Comparison of ENCODE assay signal across 8 cellular contexts in genomic region chr6:100665041-100665380, GRCh38.
DNase-seq lines count a peak whose midpoint lies in the region; ATAC-seq and TF ChIP-seq lines count a peak whose summit lies in the region.

No MANE protein-coding gene starts in this region.

- no peak overlapping the region for H3K27ac ChIP-seq in effector memory CD4-positive, alpha-beta T cell (ENCODE audit: insufficient read depth, low read length, poor library complexity, severe bottlenecking)

- no peak overlapping the region for H3K4me3 Mint-ChIP-seq in WTC11

- no peaks in the 10 kb centered on the region for H3K36me3 ChIP-seq in effector memory CD4-positive, alpha-beta T cell (ENCODE audit: control insufficient read depth, insufficient read depth, low read length)

- H3K4me1 Mint-ChIP-seq in WTC11, result peaks cover 26% of the 10 kb centered on the region

- intact Hi-C loops in left cardiac atrium (cut with DNase I), result no loop called here

- peak; percentile 100 for ATAC-seq in GM19395 (IDR thresholded peaks at IDR 0.05; ENCODE audit: unreplicated experiment)
- peak; percentile 100 for ATAC-seq in HG02981 (IDR thresholded peaks at IDR 0.05; ENCODE audit: unreplicated experiment)
- peak; percentile 34; the same call in 1 of the 2 replicates for ATAC-seq in WTC11
- no peak for ATAC-seq in left cardiac atrium

- no peaks in the 10 kb centered on the region for H3K9me3 Mint-ChIP-seq in WTC11

- CTCF ChIA-PET in WTC11 (lab: Charles Lee), result interaction anchor here (0.6 to 1.8 kb wide), 7 partner anchors 9 to 841 kb away, joined by 3 to 16 read pairs (median 4); partner anchors contain the start of gene SIM1

- POLR2A ChIA-PET in WTC11 (lab: Charles Lee), result no interaction called here

- H3K4me1 ChIP-seq in effector memory CD4-positive, alpha-beta T cell (ENCODE audit: control insufficient read depth, insufficient read depth, low read length, poor library complexity, severe bottlenecking), result no peaks in the 10 kb centered on the region

- no peaks in the 10 kb centered on the region for H3K27me3 ChIP-seq in effector memory CD4-positive, alpha-beta T cell (replicated peaks; ENCODE audit: control insufficient read depth, insufficient read depth, low read length, poor library complexity, severe bottlenecking)

- H3K4me3 ChIP-seq in GM12864 (ENCODE audit: low read depth, low read length), result no peak overlapping the region
- H3K4me3 ChIP-seq in effector memory CD4-positive, alpha-beta T cell (ENCODE audit: insufficient read depth, low read depth, low read length, poor library complexity, severe bottlenecking), result no peak overlapping the region

- H3K9me3 ChIP-seq in effector memory CD4-positive, alpha-beta T cell (ENCODE audit: control insufficient read depth, low read length), result no peaks in the 10 kb centered on the region

- peaks cover 4% of the 10 kb centered on the region for H3K36me3 Mint-ChIP-seq in WTC11

- peak overlapping the region; percentile 96 for H3K27ac Mint-ChIP-seq in WTC11

- H3K27me3 Mint-ChIP-seq in WTC11 (ENCODE audit: low read depth), result no peaks in the 10 kb centered on the region

- DNase-seq in GM12864 (ENCODE audit: low read depth) (peak; percentile 55), WTC11 (ENCODE audit: low spot score) (no peak), amniotic stem cell (lab: John Stamatoyannopoulos, UW) (no peak), iPS-NIHi11 (ENCODE audit: low spot score) (no peak), left cardiac atrium (no peak)
- DNase-seq in effector memory CD4-positive, alpha-beta T cell, result no peak

- TF ChIP-seq CTCF in GM12864 (IDR thresholded peaks at IDR 0.05; ENCODE audit: low read depth, low read length, missing control alignments), result no peak
- no peak for TF ChIP-seq CTCF in WTC11 (IDR thresholded peaks at IDR 0.05)

TF ChIP-seq in WTC11, 78 proteins besides CTCF, POLR2A, EP300 and RAD21 (continues in another document):
- no peak for TF ChIP-seq AR (CRISPR knock-in tag; IDR thresholded peaks at IDR 0.05)
- no peak for TF ChIP-seq ZSCAN18 (CRISPR knock-in tag; IDR thresholded peaks at IDR 0.05)
- TF ChIP-seq NR1H2 (CRISPR knock-in tag; IDR thresholded peaks at IDR 0.05), result no peak
- no peak for TF ChIP-seq ESRRA (CRISPR knock-in tag; IDR thresholded peaks at IDR 0.05; ENCODE audit: borderline replicate concordance)
- no peak for TF ChIP-seq ARID4B (CRISPR knock-in tag; IDR thresholded peaks at IDR 0.05; ENCODE audit: borderline replicate concordance)
- TF ChIP-seq PRDM15 (CRISPR knock-in tag; IDR thresholded peaks at IDR 0.05), result no peak
- TF ChIP-seq ZNF425 (CRISPR knock-in tag; conservative IDR thresholded peaks at IDR 0.05), result no peak

Comparison
In these comparisons a context has a peak if more than half of its experiments do, and no peak if none do; other contexts are left out.
1. ATAC-seq: peak in GM19395 (single experiment), HG02981 (single experiment) and WTC11 (single experiment); none in left cardiac atrium (0 of 2).